13 cellular contexts compared by ENCODE assay signal in the genomic region with DNA sequence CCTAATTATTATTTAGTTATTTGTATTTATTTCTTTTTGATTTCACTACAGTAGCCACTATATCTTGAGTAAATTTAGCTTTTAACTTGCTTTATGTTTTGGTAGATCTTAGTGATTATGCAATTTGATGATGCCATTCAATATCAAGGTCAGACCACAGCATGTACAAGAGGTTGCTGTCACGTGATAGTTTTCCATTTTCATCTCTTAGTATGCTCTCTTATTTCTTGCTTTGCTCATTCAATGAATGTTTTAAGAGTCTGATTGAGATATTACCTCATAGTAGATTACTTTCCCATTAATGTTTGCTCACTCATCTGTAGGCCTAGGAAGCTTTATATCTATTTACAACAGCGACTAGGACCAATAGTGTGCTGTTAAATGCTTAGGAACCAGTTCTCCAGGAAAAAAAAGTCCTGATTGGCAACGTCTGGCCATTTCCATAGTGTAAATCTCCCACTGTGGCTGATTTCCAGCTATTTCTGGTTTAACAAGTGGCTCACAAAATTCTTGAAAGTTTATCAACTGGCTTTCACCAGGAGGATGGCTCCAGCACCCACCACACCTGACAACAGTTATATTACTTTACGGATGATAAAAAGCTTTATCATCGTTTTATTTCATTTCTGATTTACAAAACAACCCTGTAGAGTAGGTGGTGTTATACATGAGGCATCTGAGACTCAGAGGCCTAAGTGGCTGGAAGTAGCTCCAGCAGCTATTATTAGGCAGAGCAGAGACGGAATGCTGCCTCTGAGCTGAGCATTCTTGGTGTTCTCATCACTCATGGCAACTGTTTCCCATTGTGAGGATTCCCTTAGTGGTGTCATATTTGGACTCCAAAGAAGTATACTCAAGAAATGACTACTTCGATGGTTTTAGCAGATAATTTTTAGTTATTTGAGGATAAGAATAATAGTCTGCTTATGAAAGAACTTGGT.
A peak's percentile ranks its signal among the peaks of the same experiment; 100 is the strongest.
DNase-seq lines count a peak whose midpoint lies in the region; ATAC-seq, FAIRE-seq and TF ChIP-seq lines count a peak whose summit lies in the region.
"Had no signal": no experiment of that assay in that cellular context is flagged by ENCODE, and none has a peak within 500 bp of the region (broad histone marks: within the 10 kb centered on the region; RNA-seq: fewer than 3 reads in every experiment).

No MANE protein-coding gene starts in this region.

- H3K4me3 ChIP-seq in breast epithelium (no peak overlapping the region), bronchial epithelial cell (ENCODE audit: low read depth, low read length) (no peak overlapping the region), heart right ventricle (no peak overlapping the region)
- H3K4me3 ChIP-seq: tibial artery had no signal

- no peaks in the 10 kb centered on the region for H3K36me3 Mint-ChIP-seq in MCF 10A (ENCODE audit: insufficient read depth, unreplicated experiment)
- H3K36me3 Mint-ChIP-seq in stimulated activated memory B cell treated with anti-CD40 and anti-IgM and Interleukin-4, amounts not matched to agents 10 μg/mL and 1 μg/mL and 100 μg/mL, for 72 hours, result no peaks in the 10 kb centered on the region

- H3K27me3 ChIP-seq in breast epithelium (no peaks in the 10 kb centered on the region), bronchial epithelial cell (ENCODE audit: control insufficient read depth, insufficient read depth, low read length) (peaks cover 1% of the 10 kb centered on the region), heart right ventricle (no peaks in the 10 kb centered on the region)
- H3K27me3 ChIP-seq: tibial artery had no signal

- TF ChIP-seq POLR2A in breast epithelium (IDR thresholded peaks at IDR 0.05), result no peak

- CTCF ChIA-PET in MCF 10A (lab: Yijun Ruan, JAX), result interaction anchor here (0.5 to 8.9 kb wide), 10 partner anchors 9 to 768 kb away, joined by 3 to 154 read pairs (median 4); a partner anchor contains a TSS

- BruUV-seq in MCF 10A (replicated peaks; lab: Mats Ljungman, UMichigan), result no TSS peak

- DNase-seq in MCF 10A (ENCODE audit: unreplicated experiment), result peak; percentile 53
- DNase-seq in breast epithelium (ENCODE audit: low spot score in 2 of 2), result no peak
- peak; percentile 47 for DNase-seq in bronchial epithelial cell (ENCODE audit: low read depth)
- no peak for DNase-seq in heart right ventricle
- DNase-seq in stromal cell of bone marrow (ENCODE audit: low read depth), result peak; percentile 28
- no peak for DNase-seq in HuH-7.5 (ENCODE audit: low spot score)
- DNase-seq in glomerular visceral epithelial cell (ENCODE audit: extremely low spot score), result no peak
- DNase-seq: ACHN, NCI-H524 treated with DMSO at 0.1 percent for 48 hours, tibial artery had no signal

- peaks cover 11% of the 10 kb centered on the region for H3K4me1 Mint-ChIP-seq in MCF 10A (ENCODE audit: insufficient read depth, unreplicated experiment)
- H3K4me1 Mint-ChIP-seq in stimulated activated memory B cell treated with anti-CD40 and anti-IgM and Interleukin-4, amounts not matched to agents 10 μg/mL and 1 μg/mL and 100 μg/mL, for 72 hours, result no peaks in the 10 kb centered on the region

- no peaks in the 10 kb centered on the region for H3K36me3 ChIP-seq in breast epithelium
- no peaks in the 10 kb centered on the region for H3K36me3 ChIP-seq in bronchial epithelial cell (ENCODE audit: control insufficient read depth, insufficient read depth, low read length)
- H3K36me3 ChIP-seq in heart right ventricle, result peaks cover 0 to 4% (median 0%) of the 10 kb centered on the region in 9 donors
- H3K36me3 ChIP-seq: tibial artery had no signal

- H3K4me1 ChIP-seq in breast epithelium (no peaks in the 10 kb centered on the region), heart right ventricle (peaks cover 6 to 45% (median 36%) of the 10 kb centered on the region in 9 donors)
- H3K4me1 ChIP-seq: tibial artery had no signal

- ATAC-seq in heart right ventricle, result peak; percentile 75 to 94 (median 90)
- ATAC-seq in stimulated activated memory B cell treated with anti-CD40 and anti-IgM and Interleukin-4, amounts not matched to agents 10 μg/mL and 1 μg/mL and 100 μg/mL, for 72 hours, result no peak

- 30 to 51% methylated on average over 7 of the region's 7 CpGs for WGBS in heart right ventricle, 2 donors

- no peak for FAIRE-seq in bronchial epithelial cell (lab: Jason Lieb, UNC)
- FAIRE-seq: endometrium had no signal

- H3K27ac Mint-ChIP-seq in MCF 10A (ENCODE audit: low read depth, unreplicated experiment), result no peak overlapping the region
- H3K27ac Mint-ChIP-seq in stimulated activated memory B cell treated with anti-CD40 and anti-IgM and Interleukin-4, amounts not matched to agents 10 μg/mL and 1 μg/mL and 100 μg/mL, for 72 hours, result no peak overlapping the region
- H3K27ac Mint-ChIP-seq: activated T-helper 1 cell treated with anti-CD3 and anti-CD28 coated beads, Interleukin-12 subunit alpha, Interleukin-12 subunit beta, Interleukin-2, Interleukin-4 antibody, amounts not matched to agents 30 ng/mL and 10 ng/mL and 1 ng/mL, durations not matched to agents 14 hours and 24 hours and 36 hours had no signal

- no peaks in the 10 kb centered on the region for H3K9me3 Mint-ChIP-seq in MCF 10A (ENCODE audit: unreplicated experiment)
- H3K9me3 Mint-ChIP-seq in stimulated activated memory B cell treated with anti-CD40 and anti-IgM and Interleukin-4, amounts not matched to agents 10 μg/mL and 1 μg/mL and 100 μg/mL, for 72 hours, result no peaks in the 10 kb centered on the region
- H3K9me3 Mint-ChIP-seq: activated T-helper 1 cell treated with anti-CD3 and anti-CD28 coated beads, Interleukin-12 subunit alpha, Interleukin-12 subunit beta, Interleukin-2, Interleukin-4 antibody, amounts not matched to agents 30 ng/mL and 10 ng/mL and 1 ng/mL, durations not matched to agents 14 hours and 24 hours and 36 hours had no signal

- H3K4me3 Mint-ChIP-seq in MCF 10A (ENCODE audit: unreplicated experiment), result no peak overlapping the region
- H3K4me3 Mint-ChIP-seq in stimulated activated memory B cell treated with anti-CD40 and anti-IgM and Interleukin-4, amounts not matched to agents 10 μg/mL and 1 μg/mL and 100 μg/mL, for 72 hours, result no peak overlapping the region
- H3K4me3 Mint-ChIP-seq: activated T-helper 1 cell treated with anti-CD3 and anti-CD28 coated beads, Interleukin-12 subunit alpha, Interleukin-12 subunit beta, Interleukin-2, Interleukin-4 antibody, amounts not matched to agents 30 ng/mL and 10 ng/mL and 1 ng/mL, durations not matched to agents 14 hours and 24 hours and 36 hours had no signal

- intact Hi-C loops in MCF 10A (cut with micrococcal nuclease) (no loop called here), breast epithelium (cut with DNase I; ENCODE audit: low total_unique reads) (loop anchor here (10.0 kb wide), 1 partner anchor 773 kb away; a partner anchor contains a TSS), heart right ventricle (cut with DNase I) (loop anchor here in 9 of 10 donors (5.0 to 10.0 kb wide), 10 partner anchors 105 to 773 kb away; a partner anchor contains a TSS)

- no peaks in the 10 kb centered on the region for H3K9me3 ChIP-seq in breast epithelium
- no peaks in the 10 kb centered on the region for H3K9me3 ChIP-seq in heart right ventricle
- H3K9me3 ChIP-seq: tibial artery had no signal

- POLR2A ChIA-PET in MCF 10A (lab: Yijun Ruan, JAX), result interaction anchor here (0.6 to 1.8 kb wide), 10 partner anchors 10 to 768 kb away, joined by 3 to 7 read pairs (median 4); a partner anchor contains a TSS

- no peaks in the 10 kb centered on the region for H3K27me3 Mint-ChIP-seq in MCF 10A (ENCODE audit: insufficient read depth, unreplicated experiment)
- H3K27me3 Mint-ChIP-seq in stimulated activated memory B cell treated with anti-CD40 and anti-IgM and Interleukin-4, amounts not matched to agents 10 μg/mL and 1 μg/mL and 100 μg/mL, for 72 hours, result no peaks in the 10 kb centered on the region

- H3K27ac ChIP-seq in breast epithelium, result no peak overlapping the region
- H3K27ac ChIP-seq in heart right ventricle, result peak overlapping the region; percentile 2 to 86 (median 68)
- H3K27ac ChIP-seq: tibial artery had no signal

- TF ChIP-seq CTCF in MCF 10A (IDR thresholded peaks at IDR 0.05; ENCODE audit: unreplicated experiment), result no peak
- no peak for TF ChIP-seq CTCF in breast epithelium (IDR thresholded peaks at IDR 0.05)
- no peak for TF ChIP-seq CTCF in bronchial epithelial cell (IDR thresholded peaks at IDR 0.05; ENCODE audit: insufficient read depth, low read length, severe bottlenecking)
- TF ChIP-seq CTCF in heart right ventricle (IDR thresholded peaks at IDR 0.05), result no peak

Comparison
In these comparisons a context has a peak if more than half of its experiments do, and no peak if none do; other contexts are left out.
1. DNase-seq: peak in MCF 10A (single experiment), bronchial epithelial cell (single experiment) and stromal cell of bone marrow (single experiment); none in breast epithelium (0 of 2), heart right ventricle (0 of 2), HuH-7.5 (single experiment) and glomerular visceral epithelial cell (single experiment).
2. H3K27ac ChIP-seq: peak in heart right ventricle (10 of 10); none in breast epithelium (0 of 2).